34 cellular contexts compared by ENCODE assay signal in the genomic region with DNA sequence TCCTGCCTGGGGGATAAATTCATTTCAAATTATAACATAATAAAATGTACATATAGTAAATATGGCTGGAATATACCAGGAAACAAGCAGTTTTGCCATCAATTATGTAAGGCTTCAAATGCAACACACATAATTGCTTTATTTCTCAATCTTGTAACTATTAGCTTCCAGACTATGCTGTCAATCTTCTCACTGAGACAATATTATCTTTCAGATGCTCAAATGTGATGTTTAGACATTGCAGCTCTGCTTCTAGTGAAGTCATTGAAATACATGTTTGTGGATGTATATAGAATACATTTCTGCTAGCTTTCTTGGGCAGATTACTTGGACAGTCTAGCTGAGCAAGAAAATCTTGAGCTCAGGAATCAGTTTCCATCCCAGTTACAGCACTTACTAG.
"Had no signal": no experiment of that assay in that cellular context is flagged by ENCODE, and none has a peak within 500 bp of the region (broad histone marks: within the 10 kb centered on the region; RNA-seq: fewer than 3 reads in every experiment).

No MANE protein-coding gene starts in this region.

- H3K4me3 ChIP-seq: MG63 had no signal

- DNase-seq: Karpas-422, Kasumi-1, MG63, MM.1S, MV-4-11, NCI-H1048, NCI-H1092, NCI-H1092 treated with DMSO at 0.1 percent for 48 hours, NCI-H1105, NCI-H1105 treated with DMSO at 0.1 percent for 48 hours, NCI-H1417, NCI-H1417 treated with DMSO at 0.1 percent for 48 hours, NCI-H1436, NCI-H1436 treated with DMSO at 0.1 percent for 48 hours, NCI-H146, NCI-H1694, NCI-H1694 treated with DMSO at 0.1 percent for 48 hours, NCI-H187, NCI-H187 treated with DMSO at 0.1 percent for 48 hours, NCI-H1930, NCI-H2029, NCI-H2029 treated with DMSO at 0.1 percent for 48 hours, NCI-H2081, NCI-H2081 treated with DMSO at 0.1 percent for 48 hours, NCI-H2107, NCI-H2171, NCI-H2171 treated with DMSO at 0.1 percent for 48 hours, NCI-H2227 treated with DMSO at 0.1 percent for 48 hours, NCI-H226, NCI-H345, NCI-H446, NCI-H446 treated with DMSO at 0.1 percent for 48 hours, NCI-H510A, NCI-H510A treated with DMSO at 0.1 percent for 48 hours had no signal

- H3K27me3 ChIP-seq: MG63 had no signal

- H3K9me3 ChIP-seq: MG63 had no signal

- H3K36me3 ChIP-seq: MG63 had no signal
